Comparison of ENCODE assay signal across 13 cellular contexts in genomic region chr2:42223822-42224268, GRCh38. TPM values are rescaled to one million over a fixed set of nuclear protein-coding genes. Genes with fewer than 3 reads are reported as not detected.
DNase-seq lines count a peak whose midpoint lies in the region; ATAC-seq and TF ChIP-seq lines count a peak whose summit lies in the region.
"Had no signal": no experiment of that assay in that cellular context is flagged by ENCODE, and none has a peak within 500 bp of the region (broad histone marks: within the 10 kb centered on the region; RNA-seq: fewer than 3 reads in every experiment).

No MANE protein-coding gene starts in this region.

- no peaks in the 10 kb centered on the region for H3K27me3 Mint-ChIP-seq in activated T-cell treated with anti-CD3 and anti-CD28 coated beads, Interleukin-2, amount 50 U/mL, for 72 hours (ENCODE audit: low read depth)
- H3K27me3 Mint-ChIP-seq in stimulated activated memory B cell treated with anti-CD40 and anti-IgM and Interleukin-4, amounts not matched to agents 10 μg/mL and 1 μg/mL and 100 μg/mL, for 72 hours = no peaks in the 10 kb centered on the region

- peaks cover 6% of the 10 kb centered on the region for H3K4me1 ChIP-seq in fibroblast of lung (ENCODE audit: control insufficient read depth, extremely low read depth, insufficient read depth, low read length)

- H3K27me3 ChIP-seq in fibroblast of lung (ENCODE audit: control insufficient read depth, insufficient read depth, low read length) = no peaks in the 10 kb centered on the region
- H3K27me3 ChIP-seq: pancreas, upper lobe of right lung had no signal

- TF ChIP-seq CTCF in fibroblast of lung (conservative IDR thresholded peaks at IDR 0.05 in 1 of 2, IDR thresholded peaks at IDR 0.05 in 1 of 2; ENCODE audit: low read depth in 1 of 2, low read length in 2 of 2) = no peak

- H3K9me3 Mint-ChIP-seq in activated T-cell treated with anti-CD3 and anti-CD28 coated beads, Interleukin-2, amount 50 U/mL, for 72 hours = no peaks in the 10 kb centered on the region
- no peaks in the 10 kb centered on the region for H3K9me3 Mint-ChIP-seq in stimulated activated memory B cell treated with anti-CD40 and anti-IgM and Interleukin-4, amounts not matched to agents 10 μg/mL and 1 μg/mL and 100 μg/mL, for 72 hours

- no peak overlapping the region for H2AFZ ChIP-seq in fibroblast of lung (ENCODE audit: low read length)

- peak overlapping the region; percentile 25 for H3K4me3 ChIP-seq in SK-N-MC
- no peak overlapping the region for H3K4me3 ChIP-seq in fibroblast of lung (replicated peaks in 1 of 4; ENCODE audit: control extremely low read depth in 1 of 4, insufficient read depth in 1 of 4, low read depth in 3 of 4, low read length in 4 of 4)
- H3K4me3 ChIP-seq: pancreas, upper lobe of right lung had no signal

- peaks cover 34% of the 10 kb centered on the region for H3K79me2 ChIP-seq in fibroblast of lung (ENCODE audit: control insufficient read depth, insufficient read depth, low read length)

- H3K4me2 ChIP-seq in fibroblast of lung (ENCODE audit: extremely low read depth, insufficient read depth, low read length) = peak overlapping the region; percentile 51

- peaks cover 0 to 4% of the 10 kb centered on the region in 2 donors for H3K36me3 Mint-ChIP-seq in activated T-cell treated with anti-CD3 and anti-CD28 coated beads, Interleukin-2, amount 50 U/mL, for 72 hours (ENCODE audit: insufficient read depth in 2 of 2)
- H3K36me3 Mint-ChIP-seq in stimulated activated memory B cell treated with anti-CD40 and anti-IgM and Interleukin-4, amounts not matched to agents 10 μg/mL and 1 μg/mL and 100 μg/mL, for 72 hours = peaks cover 31% of the 10 kb centered on the region

- H4K20me1 ChIP-seq in fibroblast of lung (ENCODE audit: control insufficient read depth, extremely low read depth, insufficient read depth, low read length) = no peaks in the 10 kb centered on the region

- no peaks in the 10 kb centered on the region for H3K36me3 ChIP-seq in SK-N-MC (ENCODE audit: insufficient read depth, low read length)
- H3K36me3 ChIP-seq in fibroblast of lung (ENCODE audit: control insufficient read depth, insufficient read depth, low read length) = no peaks in the 10 kb centered on the region
- H3K36me3 ChIP-seq: pancreas, upper lobe of right lung had no signal

- no peak for DNase-seq in activated T-cell treated with anti-CD3 and anti-CD28 coated beads, Interleukin-2, amount 50 U/mL, for 72 hours
- DNase-seq in activated T-cell treated with anti-CD3 and anti-CD28 coated beads, Interleukin-2, amount 50 U/mL, for 48 hours = no peak
- DNase-seq in SK-N-MC (ENCODE audit: low read depth, low spot score) = no peak
- DNase-seq in fibroblast of lung (ENCODE audit: low read depth in 2 of 2) = peak; percentile 56 to 64
- DNase-seq in stimulated activated CD4-positive, alpha-beta T cell treated with anti-CD3 and anti-CD28 coated beads, Interleukin-4, amount 100 ng/mL, for 24 hours = no peak
- no peak for DNase-seq in amygdala (lab: John Stamatoyannopoulos, UW)
- DNase-seq: mammary epithelial cell; pancreas; SIG-M5; stimulated activated CD8-positive, alpha-beta memory T cell treated with anti-CD3 and anti-CD28 coated beads, Interleukin-4, amount 100 ng/mL, for 48 hours; upper lobe of right lung had no signal

- H3K9ac ChIP-seq in SK-N-MC (ENCODE audit: insufficient read length) (no peak overlapping the region), fibroblast of lung (ENCODE audit: insufficient read depth, low read length) (no peak overlapping the region)

- H3K9me3 ChIP-seq in SK-N-MC (ENCODE audit: low read depth, low read length) (no peaks in the 10 kb centered on the region), fibroblast of lung (ENCODE audit: control insufficient read depth, insufficient read depth, low read depth, low read length) (no peaks in the 10 kb centered on the region)
- H3K9me3 ChIP-seq: pancreas, upper lobe of right lung had no signal

- H3K4me3 Mint-ChIP-seq in activated T-cell treated with anti-CD3 and anti-CD28 coated beads, Interleukin-2, amount 50 U/mL, for 72 hours = peak overlapping the region in 1 of 2 donors; percentile 15
- H3K4me3 Mint-ChIP-seq in stimulated activated memory B cell treated with anti-CD40 and anti-IgM and Interleukin-4, amounts not matched to agents 10 μg/mL and 1 μg/mL and 100 μg/mL, for 72 hours = no peak overlapping the region

- no peak for ATAC-seq in activated T-cell treated with anti-CD3 and anti-CD28 coated beads, Interleukin-2, amount 50 U/mL, for 72 hours (replicated peaks in 1 of 2)
- peak; percentile 34 for ATAC-seq in stimulated activated memory B cell treated with anti-CD40 and anti-IgM and Interleukin-4, amounts not matched to agents 10 μg/mL and 1 μg/mL and 100 μg/mL, for 72 hours
- no peak for ATAC-seq in GM19035 (IDR thresholded peaks at IDR 0.05; ENCODE audit: unreplicated experiment)
- ATAC-seq: upper lobe of right lung had no signal

- peak overlapping the region; percentile 83 for H3K27ac ChIP-seq in SK-N-MC
- peak overlapping the region; percentile 1 for H3K27ac ChIP-seq in fibroblast of lung (ENCODE audit: insufficient read depth, low read length)
- H3K27ac ChIP-seq: upper lobe of right lung had no signal

- H3K4me1 Mint-ChIP-seq in activated T-cell treated with anti-CD3 and anti-CD28 coated beads, Interleukin-2, amount 50 U/mL, for 72 hours (ENCODE audit: low read depth) = peaks cover 64% of the 10 kb centered on the region
- H3K4me1 Mint-ChIP-seq in stimulated activated memory B cell treated with anti-CD40 and anti-IgM and Interleukin-4, amounts not matched to agents 10 μg/mL and 1 μg/mL and 100 μg/mL, for 72 hours = peaks cover 59% of the 10 kb centered on the region

- H3K27ac Mint-ChIP-seq in activated T-cell treated with anti-CD3 and anti-CD28 coated beads, Interleukin-2, amount 50 U/mL, for 72 hours = peak overlapping the region; percentile 76
- H3K27ac Mint-ChIP-seq in stimulated activated memory B cell treated with anti-CD40 and anti-IgM and Interleukin-4, amounts not matched to agents 10 μg/mL and 1 μg/mL and 100 μg/mL, for 72 hours = peak overlapping the region; percentile 72

RNA-seq across cellular contexts. Expression of gene EML4, which starts 54.7 kb away (rescaled TPM):
- 10 to 100 TPM; 79.2 to 82.2 TPM for total RNA-seq in activated T-cell treated with anti-CD3 and anti-CD28 coated beads, Interleukin-2, amount 50 U/mL, for 72 hours
- total RNA-seq in fibroblast of lung = 30.8 and 49.5 TPM in 2 replicates
- 62.7 and 65.4 TPM in 2 replicates for polyA plus RNA-seq in fibroblast of lung
- polyA plus RNA-seq in fibroblast of lung (2012) = 32.0 and 34.4 TPM in 2 replicates
- polyA minus RNA-seq in fibroblast of lung (ENCODE audit: low replicate concordance) = 26.4 and 35.9 TPM in 2 replicates

Comparison
In these comparisons a context has a peak if more than half of its experiments do, and no peak if none do; other contexts are left out.
1. DNase-seq: peak in fibroblast of lung (2 of 2); none in activated T-cell treated with anti-CD3 and anti-CD28 coated beads, Interleukin-2, amount 50 U/mL, for 72 hours (0 of 2), activated T-cell treated with anti-CD3 and anti-CD28 coated beads, Interleukin-2, amount 50 U/mL, for 48 hours (0 of 2), SK-N-MC (single experiment), stimulated activated CD4-positive, alpha-beta T cell treated with anti-CD3 and anti-CD28 coated beads, Interleukin-4, amount 100 ng/mL, for 24 hours (single experiment) and amygdala (0 of 56).